In genomic region chr7:15720849-15721471, GRCh38 we compare ENCODE assay signal across 10 cellular contexts. TPM values are rescaled to one million over a fixed set of nuclear protein-coding genes. Genes with fewer than 3 reads are reported as not detected.
DNase-seq lines count a peak whose midpoint lies in the region; ATAC-seq and TF ChIP-seq lines count a peak whose summit lies in the region.
"Had no signal": no experiment of that assay in that cellular context is flagged by ENCODE, and none has a peak within 500 bp of the region (broad histone marks: within the 10 kb centered on the region; RNA-seq: fewer than 3 reads in every experiment).

No MANE protein-coding gene starts in this region.

- no peak overlapping the region for H3K23ac ChIP-seq in trophoblast cell (ENCODE audit: low read length)

- no peak overlapping the region for H4K91ac ChIP-seq in trophoblast cell (ENCODE audit: low read depth, low read length)

- no peaks in the 10 kb centered on the region for H3K4me1 ChIP-seq in PC-3 (ENCODE audit: insufficient read depth, low read length)
- H3K4me1 ChIP-seq in trophoblast cell (ENCODE audit: control insufficient read depth in 1 of 2, insufficient read depth in 2 of 2, low read length in 2 of 2) = no peaks in the 10 kb centered on the region

- no peaks in the 10 kb centered on the region for H3K9me2 ChIP-seq in PC-3 (replicated peaks; ENCODE audit: low read length)

- no peak overlapping the region for H3K9ac ChIP-seq in PC-3 (ENCODE audit: low read length)
- no peak overlapping the region for H3K9ac ChIP-seq in trophoblast cell (ENCODE audit: low read length)

- no peak overlapping the region for H2BK120ac ChIP-seq in trophoblast cell (ENCODE audit: insufficient read depth, low read length, poor library complexity)

- CTCF ChIA-PET in PC-3 (lab: Charles Lee) = interaction anchor here (0.7 to 1.2 kb wide), 5 partner anchors 9 to 453 kb away, joined by 3 to 5 read pairs (median 3); partner anchors contain the start of gene AGMO

- no peak overlapping the region for H3K4me2 ChIP-seq in PC-3 (ENCODE audit: low read length)
- no peak overlapping the region for H3K4me2 ChIP-seq in trophoblast cell (ENCODE audit: low read length)

- H3K4me3 ChIP-seq in PC-3 (ENCODE audit: low read length) (no peak overlapping the region), epithelial cell of esophagus (ENCODE audit: low read length) (no peak overlapping the region), trophoblast cell (ENCODE audit: low read depth, low read length) (no peak overlapping the region)
- H3K4me3 ChIP-seq: skin epidermis had no signal

- H2AK5ac ChIP-seq in trophoblast cell (ENCODE audit: low read length) = no peak overlapping the region

- POLR2A ChIA-PET in PC-3 (lab: Charles Lee; ENCODE audit: unreplicated experiment) = no interaction called here

- no peaks in the 10 kb centered on the region for H4K20me1 ChIP-seq in PC-3 (ENCODE audit: low read length)

- no peak overlapping the region for H2BK5ac ChIP-seq in trophoblast cell (ENCODE audit: low read depth, low read length, poor library complexity)

- BruUV-seq in PC-3 (replicated peaks; lab: Mats Ljungman, UMichigan) = no TSS peak

- no peak overlapping the region for H3K18ac ChIP-seq in trophoblast cell (ENCODE audit: low read length)

- H4K12ac ChIP-seq in trophoblast cell (ENCODE audit: low read depth, low read length) = no peak overlapping the region

- no peak overlapping the region for H3K14ac ChIP-seq in trophoblast cell (ENCODE audit: low read length)

- DNase-seq in DMS 273 treated with DMSO at 0.1 percent for 48 hours (lab: John Stamatoyannopoulos, UW) (peak; percentile 11), PC-3 (peak; percentile 70), epithelial cell of esophagus (ENCODE audit: low read depth) (peak; percentile 68), trophoblast cell (peak; percentile 18 to 59), NCI-H524 treated with DMSO at 0.1 percent for 48 hours (lab: John Stamatoyannopoulos, UW) (no peak)
- DNase-seq: activated B cell treated with CpG ODN at 0.5 μM for 24 hours had no signal

- H3K79me1 ChIP-seq in trophoblast cell (ENCODE audit: low read length) = no peaks in the 10 kb centered on the region

- H3K27me3 ChIP-seq in PC-3 (ENCODE audit: low read length) = no peaks in the 10 kb centered on the region
- H3K27me3 ChIP-seq in trophoblast cell (ENCODE audit: insufficient read depth, low read length) = no peaks in the 10 kb centered on the region

- H3K36me3 ChIP-seq in PC-3 (ENCODE audit: low read depth, low read length) = no peaks in the 10 kb centered on the region
- no peaks in the 10 kb centered on the region for H3K36me3 ChIP-seq in trophoblast cell (ENCODE audit: control insufficient read depth in 1 of 2, insufficient read depth in 2 of 2, low read length in 2 of 2)

- no peak overlapping the region for H2BK12ac ChIP-seq in trophoblast cell (ENCODE audit: low read length)

- ATAC-seq in HG03432 (IDR thresholded peaks at IDR 0.05; ENCODE audit: unreplicated experiment) = peak; percentile 44
- no peak for ATAC-seq in PC-3
- ATAC-seq in GM21723 (IDR thresholded peaks at IDR 0.05; ENCODE audit: unreplicated experiment) = no peak
- ATAC-seq in HG02588 (IDR thresholded peaks at IDR 0.05; ENCODE audit: unreplicated experiment) = no peak

- H3K79me2 ChIP-seq in PC-3 (ENCODE audit: low read length) = no peaks in the 10 kb centered on the region
- no peaks in the 10 kb centered on the region for H3K79me2 ChIP-seq in trophoblast cell (ENCODE audit: control insufficient read depth, insufficient read depth, low read length, poor library complexity)

- no peaks in the 10 kb centered on the region for H3F3A ChIP-seq in PC-3 (ENCODE audit: low read length, unreplicated experiment)

- no peak overlapping the region for H4K8ac ChIP-seq in trophoblast cell (ENCODE audit: low read depth, low read length)

- H2AFZ ChIP-seq in PC-3 (ENCODE audit: low read length) (no peak overlapping the region), trophoblast cell (ENCODE audit: insufficient read depth, low read length, poor library complexity) (no peak overlapping the region)

- H3K27ac ChIP-seq in PC-3 (ENCODE audit: low read length) = no peak overlapping the region
- no peak overlapping the region for H3K27ac ChIP-seq in trophoblast cell (ENCODE audit: low read depth, low read length)
- H3K27ac ChIP-seq: skin epidermis had no signal

- intact Hi-C loops in PC-3 (cut with micrococcal nuclease) = loop anchor here (1.0 to 10.0 kb wide), 7 partner anchors 164 to 1004 kb away; no protein-coding TSS in a partner anchor

- H3K9me3 ChIP-seq in PC-3 (ENCODE audit: low read length) (no peaks in the 10 kb centered on the region), trophoblast cell (ENCODE audit: insufficient read depth, low read depth, low read length) (no peaks in the 10 kb centered on the region)

- no CpG with 5 or more reads among the region's 5 CpGs for WGBS in trophoblast cell (ENCODE audit: extremely low coverage, insufficient coverage, insufficient read length)

- H3K4ac ChIP-seq in trophoblast cell (ENCODE audit: low read depth, low read length) = no peak overlapping the region

- peak; percentile 89 for TF ChIP-seq CTCF in PC-3 (conservative IDR thresholded peaks at IDR 0.05; ENCODE audit: low read depth, low read length)
- peak; percentile 82 for TF ChIP-seq CTCF in epithelial cell of esophagus (IDR thresholded peaks at IDR 0.05; ENCODE audit: insufficient read depth, low read depth, low read length, missing control alignments)

RNA-seq across cellular contexts. Expression of gene MEOX2, which starts 34.5 kb away (rescaled TPM):
- not detected in 2 replicates for total RNA-seq in PC-3 (2014; rRNA removed)
- polyA plus RNA-seq in trophoblast cell (2013) = not detected in 2 replicates
- total RNA-seq: activated B cell treated with CpG ODN at 0.5 μM for 24 hours had no signal
